ENCODE assay signal across 3 cellular contexts in the genomic region with DNA sequence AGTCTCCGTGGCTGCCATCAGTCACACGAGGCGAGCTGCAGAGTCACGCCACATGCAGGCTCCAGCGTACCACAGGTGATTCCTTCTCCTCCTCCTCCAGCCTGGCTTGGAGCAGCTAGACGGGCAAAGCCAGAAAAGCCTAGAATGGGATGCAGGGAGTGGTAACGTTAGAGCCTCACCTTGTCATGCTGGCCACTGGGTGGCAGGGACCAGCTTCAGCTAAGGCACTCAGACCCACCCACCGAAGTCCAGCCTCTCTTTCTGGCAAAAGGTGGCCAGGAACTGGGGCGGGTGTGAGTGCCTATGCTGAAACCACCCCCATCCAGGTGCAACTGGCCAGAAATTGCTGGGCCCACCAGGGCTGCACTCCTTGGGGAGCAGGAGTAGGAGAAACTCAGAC. TPM values are rescaled to one million over a fixed set of nuclear protein-coding genes. Genes with fewer than 3 reads are reported as not detected.
"Had no signal": no experiment of that assay in that cellular context is flagged by ENCODE, and none has a peak within 500 bp of the region (broad histone marks: within the 10 kb centered on the region; RNA-seq: fewer than 3 reads in every experiment).

No MANE protein-coding gene starts in this region.

RNA-seq across cellular contexts. Expression of gene POTEF, which starts 1.3 kb away (rescaled TPM):
- total RNA-seq: IMR-90, NCI-H460, Right ventricle myocardium inferior had no signal
- polyA plus RNA-seq: IMR-90 had no signal
